ENCODE assay signal across 8 cellular contexts in the genomic region with DNA sequence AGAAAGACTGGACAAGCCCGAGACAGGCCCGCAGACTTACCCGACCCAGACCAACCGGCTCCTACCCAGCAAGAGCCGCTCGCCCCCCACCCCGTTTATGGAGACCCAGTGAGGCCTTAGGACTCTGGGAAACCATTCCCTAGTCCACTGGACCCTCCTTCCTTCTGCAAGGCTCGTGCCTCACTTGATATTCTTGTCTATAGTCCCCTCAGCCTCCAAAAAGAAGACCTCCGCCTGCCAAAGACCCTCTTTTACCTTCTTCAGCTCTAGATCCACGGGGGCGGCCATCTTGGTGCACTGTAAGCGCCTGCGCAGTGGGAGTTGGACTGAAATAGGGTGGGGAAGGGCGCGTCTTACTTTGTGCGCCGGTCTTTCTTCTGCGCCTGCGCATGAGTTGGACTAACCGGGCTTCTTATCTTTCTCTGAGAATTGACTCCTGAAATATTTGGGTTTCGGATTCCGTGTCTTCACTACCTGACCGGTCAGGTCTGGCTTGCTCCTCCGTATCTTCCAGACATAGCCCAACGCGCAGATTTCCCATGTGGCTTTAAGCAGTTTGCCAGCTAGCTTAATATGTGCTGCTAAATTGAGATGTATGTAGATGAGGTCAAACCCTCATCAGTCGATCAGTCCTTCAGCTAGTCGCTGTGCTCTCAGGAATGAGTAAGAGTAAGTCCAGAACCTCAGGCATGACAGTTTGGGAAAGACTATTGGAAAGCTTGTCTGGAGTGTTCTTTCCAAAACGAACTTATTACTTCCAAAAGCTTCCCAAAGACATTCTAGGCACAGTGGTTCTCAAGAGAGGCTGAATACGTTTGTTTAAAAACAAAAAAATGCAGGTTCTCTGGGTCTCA. TPM values are rescaled to one million over a fixed set of nuclear protein-coding genes. Genes with fewer than 3 reads are reported as not detected.
DNase-seq lines count a peak whose midpoint lies in the region; ATAC-seq and TF ChIP-seq lines count a peak whose summit lies in the region.

PFDN1 (minus strand) TSS at position 316 of the 854 bp plus-strand sequence; CDS start at position 288, 28 bp downstream.

- peaks cover 20% of the 10 kb centered on the region for H3K79me2 ChIP-seq in mesendoderm (ENCODE audit: control insufficient read depth, insufficient read depth, low read length)

- H2BK15ac ChIP-seq in mesendoderm (replicated peaks; ENCODE audit: low read depth) = no peak within 1 kb of the TSS

- H3K27me3 Mint-ChIP-seq in activated CD8-positive, alpha-beta memory T cell treated with anti-CD3 and anti-CD28 coated beads, Interleukin-2, amount 10 ng/mL, durations not matched to agents 7 days and 5 days = peaks cover 7% of the 10 kb centered on the region
- peaks cover 3% of the 10 kb centered on the region for H3K27me3 Mint-ChIP-seq in endodermal cell (ENCODE audit: insufficient read depth)

- H3K36me3 ChIP-seq in NT2/D1 (ENCODE audit: insufficient read depth, insufficient read length, low read length) (peaks cover 13% of the 10 kb centered on the region), endodermal cell (ENCODE audit: control insufficient read depth, insufficient read depth, low read length) (peaks cover 17% of the 10 kb centered on the region), mesendoderm (ENCODE audit: control insufficient read depth, insufficient read depth, low read length) (no peaks in the 10 kb centered on the region)

- peak within 1 kb of the TSS; percentile 94 for H3K18ac ChIP-seq in mesendoderm (ENCODE audit: low read length)

- no peaks in the 10 kb centered on the region for H3K9me3 Mint-ChIP-seq in activated CD8-positive, alpha-beta memory T cell treated with anti-CD3 and anti-CD28 coated beads, Interleukin-2, amount 10 ng/mL, durations not matched to agents 7 days and 5 days (ENCODE audit: low read depth)
- no peaks in the 10 kb centered on the region for H3K9me3 Mint-ChIP-seq in endodermal cell

- peak; percentile 96 for ATAC-seq in GM21360 (IDR thresholded peaks at IDR 0.05; ENCODE audit: unreplicated experiment)
- peak; percentile 100 for ATAC-seq in activated CD8-positive, alpha-beta memory T cell treated with anti-CD3 and anti-CD28 coated beads, Interleukin-2, amount 10 ng/mL, durations not matched to agents 7 days and 5 days

- H2AK5ac ChIP-seq in mesendoderm (ENCODE audit: low read length) = no peak within 1 kb of the TSS

- CTCF ChIA-PET in activated CD8-positive, alpha-beta memory T cell treated with anti-CD3 and anti-CD28 coated beads, Interleukin-2, amount 10 ng/mL, durations not matched to agents 7 days and 5 days (lab: Charles Lee) = interaction anchor here (0.8 to 3.4 kb wide), 8 partner anchors 10 to 422 kb away, joined by 3 to 16 read pairs (median 4); partner anchors contain the start of gene HBEGF

- H3K4me1 ChIP-seq in NT2/D1 (ENCODE audit: insufficient read depth, insufficient read length) (no peaks in the 10 kb centered on the region), endodermal cell (ENCODE audit: control insufficient read depth, insufficient read depth, low read length) (peaks cover 3% of the 10 kb centered on the region), mesendoderm (ENCODE audit: control insufficient read depth, low read depth, low read length) (no peaks in the 10 kb centered on the region)

- H3K9me3 ChIP-seq in NT2/D1 (ENCODE audit: insufficient read depth, low read length) = no peaks in the 10 kb centered on the region
- no peaks in the 10 kb centered on the region for H3K9me3 ChIP-seq in endodermal cell (ENCODE audit: control insufficient read depth, low read length)

- H3K4me3 ChIP-seq in NT2/D1 (ENCODE audit: insufficient read length, low read depth) = peak within 1 kb of the TSS; percentile 64
- peak within 1 kb of the TSS; percentile 99 for H3K4me3 ChIP-seq in endodermal cell (ENCODE audit: low read length)
- peak within 1 kb of the TSS; percentile 74 for H3K4me3 ChIP-seq in mesendoderm (ENCODE audit: low read length)

- H3K27ac ChIP-seq in endodermal cell (ENCODE audit: low read depth, low read length) (peak within 1 kb of the TSS; percentile 75), mesendoderm (ENCODE audit: low read depth, low read length) (peak within 1 kb of the TSS; percentile 72)

- no peaks in the 10 kb centered on the region for H3K27me3 ChIP-seq in NT2/D1 (ENCODE audit: insufficient read depth, insufficient read length)
- no peaks in the 10 kb centered on the region for H3K27me3 ChIP-seq in endodermal cell (ENCODE audit: control insufficient read depth, insufficient read depth, low read length, poor library complexity, severe bottlenecking)
- no peaks in the 10 kb centered on the region for H3K27me3 ChIP-seq in mesendoderm (ENCODE audit: insufficient read depth, low read length, poor library complexity)

- peak within 1 kb of the TSS; percentile 59 for H4K5ac ChIP-seq in mesendoderm (ENCODE audit: low read length)

- DNase-seq in COLO668 (lab: John Stamatoyannopoulos, UW; ENCODE audit: unreplicated experiment) (peak; percentile 88), HUDEP-2 (lab: John Stamatoyannopoulos, UW; ENCODE audit: unreplicated experiment in 76 of 76) (peak in 75 of 76 experiments; percentile 25 to 93 (median 85)), NT2/D1 (ENCODE audit: low read depth, low spot score) (peak; percentile 82), endodermal cell (peak; percentile 98), mesendoderm (peak; percentile 99)
- DNase-seq in activated CD8-positive, alpha-beta memory T cell treated with anti-CD3 and anti-CD28 coated beads, Interleukin-2, amount 10 ng/mL, durations not matched to agents 7 days and 5 days = peak; percentile 97
- peak; percentile 80 for DNase-seq in stimulated activated CD8-positive, alpha-beta memory T cell treated with anti-CD3 and anti-CD28 coated beads, Interleukin-15, amount 100 ng/mL, for 1 hour (ENCODE audit: low read depth)

- no peak within 1 kb of the TSS for H2BK5ac ChIP-seq in mesendoderm (ENCODE audit: low read length)

- H3K23ac ChIP-seq in mesendoderm (ENCODE audit: low read length) = no peak within 1 kb of the TSS

- H3K27ac Mint-ChIP-seq in activated CD8-positive, alpha-beta memory T cell treated with anti-CD3 and anti-CD28 coated beads, Interleukin-2, amount 10 ng/mL, durations not matched to agents 7 days and 5 days = peak within 1 kb of the TSS; percentile 94
- H3K27ac Mint-ChIP-seq in endodermal cell = peak within 1 kb of the TSS; percentile 100

- H3K4ac ChIP-seq in mesendoderm (ENCODE audit: low read depth, low read length) = peak within 1 kb of the TSS; percentile 85

- peak within 1 kb of the TSS; percentile 97 for H4K8ac ChIP-seq in mesendoderm (ENCODE audit: low read depth, low read length)

- H3K79me1 ChIP-seq in mesendoderm (ENCODE audit: low read length) = peaks cover 2% of the 10 kb centered on the region

- peak within 1 kb of the TSS; percentile 65 for H2BK120ac ChIP-seq in mesendoderm (ENCODE audit: low read depth, low read length)

- H3K4me3 Mint-ChIP-seq in activated CD8-positive, alpha-beta memory T cell treated with anti-CD3 and anti-CD28 coated beads, Interleukin-2, amount 10 ng/mL, durations not matched to agents 7 days and 5 days = peak within 1 kb of the TSS; percentile 90
- H3K4me3 Mint-ChIP-seq in endodermal cell = peak within 1 kb of the TSS; percentile 94

- peaks cover 34% of the 10 kb centered on the region for H3K4me1 Mint-ChIP-seq in activated CD8-positive, alpha-beta memory T cell treated with anti-CD3 and anti-CD28 coated beads, Interleukin-2, amount 10 ng/mL, durations not matched to agents 7 days and 5 days
- peaks cover 13% of the 10 kb centered on the region for H3K4me1 Mint-ChIP-seq in endodermal cell

- 3 to 6% methylated on average over 18 to 30 of the region's 30 CpGs for WGBS in endodermal cell (ENCODE audit: insufficient coverage in 1 of 2, insufficient read length in 1 of 2), 2 experiments
- WGBS in mesendoderm (ENCODE audit: extremely low coverage, insufficient coverage, low lambda C conversion rate) = no CpG with 5 or more reads among the region's 30 CpGs

- no peak for TF ChIP-seq CTCF in endodermal cell (conservative IDR thresholded peaks at IDR 0.05)

- peaks cover 9% of the 10 kb centered on the region for H3K36me3 Mint-ChIP-seq in activated CD8-positive, alpha-beta memory T cell treated with anti-CD3 and anti-CD28 coated beads, Interleukin-2, amount 10 ng/mL, durations not matched to agents 7 days and 5 days
- H3K36me3 Mint-ChIP-seq in endodermal cell (ENCODE audit: low read depth) = peaks cover 17% of the 10 kb centered on the region

- peak within 1 kb of the TSS; percentile 46 for H3K4me2 ChIP-seq in mesendoderm (ENCODE audit: low read length)

- H3K56ac ChIP-seq in mesendoderm (ENCODE audit: low read length) = peak within 1 kb of the TSS; percentile 92

- H3K9ac ChIP-seq in NT2/D1 (ENCODE audit: insufficient read length, low read depth) = peak within 1 kb of the TSS; percentile 91
- H3K9ac ChIP-seq in endodermal cell (ENCODE audit: extremely low read depth, low read length, poor library complexity, severe bottlenecking) = peak within 1 kb of the TSS; percentile 95
- H3K9ac ChIP-seq in mesendoderm (ENCODE audit: low read length) = peak within 1 kb of the TSS; percentile 83

RNA-seq across cellular contexts. Expression of gene PFDN1, which starts in this region (rescaled TPM):
- 10 to 100 TPM; 48.9 to 57.5 TPM for total RNA-seq in activated CD8-positive, alpha-beta memory T cell treated with anti-CD3 and anti-CD28 coated beads, Interleukin-2, amount 10 ng/mL, durations not matched to agents 7 days and 5 days
- 10 to 100 TPM; 62.9 to 64.4 TPM for total RNA-seq in endodermal cell
- polyA plus RNA-seq in endodermal cell (2013, experiment 1 of 2) = 85.4 TPM
- polyA plus RNA-seq in endodermal cell (2013, experiment 2 of 2) = 81.5 TPM
- polyA plus RNA-seq in mesendoderm (2013, experiment 1 of 2) = 297 TPM
- 277 TPM for polyA plus RNA-seq in mesendoderm (2013, experiment 2 of 2)

Comparison
In these comparisons a context has a peak if more than half of its experiments do, and no peak if none do; other contexts are left out.
1. Peak in every context shown above with its lines: DNase-seq, ATAC-seq, H3K4me3 ChIP-seq and H3K27ac ChIP-seq.